8 cellular contexts compared by ENCODE assay signal in the genomic region with DNA sequence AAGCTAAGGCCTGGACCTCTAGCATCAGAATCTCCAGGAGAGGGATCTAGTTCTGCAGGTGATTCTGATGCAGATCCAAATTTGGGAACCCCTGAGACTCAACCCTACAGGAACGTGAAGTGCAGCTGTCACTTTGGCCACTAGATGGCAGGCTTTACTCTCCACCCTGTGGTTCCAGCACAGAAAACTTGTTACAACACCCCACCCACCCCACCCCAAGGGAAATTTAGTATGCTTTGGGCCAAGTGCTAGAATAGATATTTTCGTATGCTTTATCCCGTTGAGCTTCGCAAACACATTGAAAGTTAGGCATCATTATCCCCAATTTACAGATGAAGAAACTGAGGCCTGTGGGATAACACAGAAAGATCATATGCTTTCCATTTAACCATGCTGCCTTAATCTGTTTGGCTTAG.
DNase-seq lines count a peak whose midpoint lies in the region; ATAC-seq, FAIRE-seq and TF ChIP-seq lines count a peak whose summit lies in the region.

No MANE protein-coding gene starts in this region.

- H3K9me1 ChIP-seq in keratinocyte (ENCODE audit: control insufficient read depth, extremely low read depth, insufficient read depth, low read length): no peaks in the 10 kb centered on the region

- intact Hi-C loops in body of pancreas (cut with DNase I): loop anchor here (10.0 kb wide), 1 partner anchor 313 kb away; no protein-coding TSS in a partner anchor

- H3K4me1 ChIP-seq in body of pancreas (no peaks in the 10 kb centered on the region), keratinocyte (ENCODE audit: control insufficient read depth, extremely low read depth, insufficient read depth, low read length) (no peaks in the 10 kb centered on the region)

- no peak for TF ChIP-seq POLR2A in body of pancreas (IDR thresholded peaks at IDR 0.05)

- TF ChIP-seq CTCF in GM12865 (IDR thresholded peaks at IDR 0.05; ENCODE audit: insufficient read depth, low read depth, low read length, missing control alignments) (peak; percentile 86), body of pancreas (IDR thresholded peaks at IDR 0.05) (peak; percentile 40 to 86 (median 53)), keratinocyte (optimal IDR thresholded peaks at IDR 0.05 in 1 of 3, IDR thresholded peaks at IDR 0.05 in 1 of 3, conservative IDR thresholded peaks at IDR 0.05 in 1 of 3; ENCODE audit: extremely low read depth in 1 of 3, insufficient read depth in 2 of 3, low read length in 3 of 3) (peak; percentile 63 to 84 (median 83))

- ATAC-seq in body of pancreas: peak; percentile 27

- H3K4me2 ChIP-seq in keratinocyte (ENCODE audit: control insufficient read depth, extremely low read depth, insufficient read depth, low read depth, low read length): no peak overlapping the region

- no peaks in the 10 kb centered on the region for H4K20me1 ChIP-seq in keratinocyte (ENCODE audit: control insufficient read depth, extremely low read depth, insufficient read depth, low read length)

- H3K9me3 ChIP-seq in body of pancreas (no peaks in the 10 kb centered on the region), keratinocyte (ENCODE audit: control insufficient read depth, low read depth, low read length) (no peaks in the 10 kb centered on the region)

- H3K27me3 ChIP-seq in body of pancreas (no peaks in the 10 kb centered on the region), keratinocyte (ENCODE audit: control insufficient read depth, extremely low read depth, insufficient read depth, low read length) (peaks cover 2% of the 10 kb centered on the region)

- no peaks in the 10 kb centered on the region for H3K36me3 ChIP-seq in body of pancreas (replicated peaks in 1 of 2; ENCODE audit: insufficient read depth in 1 of 2, low read depth in 2 of 2)
- H3K36me3 ChIP-seq in keratinocyte (ENCODE audit: control insufficient read depth in 2 of 2, extremely low read depth in 1 of 2, insufficient read depth in 2 of 2, low read length in 2 of 2): no peaks in the 10 kb centered on the region

- H3K27ac ChIP-seq in body of pancreas (no peak overlapping the region), keratinocyte (ENCODE audit: control insufficient read depth, insufficient read depth, low read length) (no peak overlapping the region)

- H3K4me3 ChIP-seq in GM12865 (ENCODE audit: low read depth, low read length) (no peak overlapping the region), body of pancreas (no peak overlapping the region), keratinocyte (ENCODE audit: control insufficient read depth in 2 of 3, extremely low read depth in 1 of 3, insufficient read depth in 2 of 3, low read depth in 1 of 3, low read length in 3 of 3) (no peak overlapping the region)

- no peaks in the 10 kb centered on the region for H3K79me2 ChIP-seq in keratinocyte (ENCODE audit: control insufficient read depth, insufficient read depth, low read length)

- H3K9ac ChIP-seq in keratinocyte (ENCODE audit: control insufficient read depth, extremely low read depth, insufficient read depth, low read length): no peak overlapping the region

- WGBS in body of pancreas, 2 donors: 6 to 12% methylated on average over 4 of the region's 4 CpGs

- DNase-seq in 8988T: peak; percentile 21
- peak; percentile 61 for DNase-seq in GM12865 (ENCODE audit: low read depth)
- DNase-seq in HT-29 (ENCODE audit: low spot score): peak; percentile 97
- DNase-seq in SW480 (ENCODE audit: low spot score): peak; percentile 25
- DNase-seq in body of pancreas: peak; percentile 44 to 67 (median 52)
- DNase-seq in keratinocyte (ENCODE audit: low read depth, low spot score): no peak
- DNase-seq in stimulated activated CD4-positive, alpha-beta T cell treated with anti-CD3 and anti-CD28 coated beads, TNF-alpha, amount 100 ng/mL, for 4 hours (ENCODE audit: low read depth in 3 of 3): peak; percentile 0 to 14 (median 7)
- no peak for DNase-seq in NCI-H128 (lab: John Stamatoyannopoulos, UW; ENCODE audit: unreplicated experiment)

- no peak overlapping the region for H2AFZ ChIP-seq in keratinocyte (ENCODE audit: control insufficient read depth, low read length)

- FAIRE-seq in keratinocyte (lab: Jason Lieb, UNC): no peak

- dilution Hi-C loops in keratinocyte (cut with MboI; ENCODE audit: extremely low pct_ligation_motif_present, low sequenced_read_pairs): no loop called here

Comparison
In these comparisons a context has a peak if more than half of its experiments do, and no peak if none do; other contexts are left out.
1. DNase-seq: peak in 8988T (single experiment), GM12865 (single experiment), HT-29 (single experiment), SW480 (single experiment), body of pancreas (4 of 4) and stimulated activated CD4-positive, alpha-beta T cell treated with anti-CD3 and anti-CD28 coated beads, TNF-alpha, amount 100 ng/mL, for 4 hours (3 of 3); none in keratinocyte (single experiment) and NCI-H128 (single experiment).
2. Peak in every context shown above with its lines, with median percentiles within 50 percentile points of each other: CTCF ChIP-seq.